ENCODE assay signal across 2 cellular contexts in genomic region chr12:52895726-52896189, GRCh38.
TF ChIP-seq lines count a peak whose summit lies in the region.

No MANE protein-coding gene starts in this region.

TF ChIP-seq in A549, 52 proteins besides CTCF, POLR2A, EP300 and RAD21 (continues in another document):
- no peak for TF ChIP-seq CBX8 (IDR thresholded peaks at IDR 0.05)
- TF ChIP-seq MAZ (IDR thresholded peaks at IDR 0.05; ENCODE audit: borderline replicate concordance, low read depth, low read length) = no peak
- no peak for TF ChIP-seq PHF8 (IDR thresholded peaks at IDR 0.05; ENCODE audit: borderline replicate concordance, low read depth)
- TF ChIP-seq SMC3 (IDR thresholded peaks at IDR 0.05) = no peak
- TF ChIP-seq, protein P1, sequence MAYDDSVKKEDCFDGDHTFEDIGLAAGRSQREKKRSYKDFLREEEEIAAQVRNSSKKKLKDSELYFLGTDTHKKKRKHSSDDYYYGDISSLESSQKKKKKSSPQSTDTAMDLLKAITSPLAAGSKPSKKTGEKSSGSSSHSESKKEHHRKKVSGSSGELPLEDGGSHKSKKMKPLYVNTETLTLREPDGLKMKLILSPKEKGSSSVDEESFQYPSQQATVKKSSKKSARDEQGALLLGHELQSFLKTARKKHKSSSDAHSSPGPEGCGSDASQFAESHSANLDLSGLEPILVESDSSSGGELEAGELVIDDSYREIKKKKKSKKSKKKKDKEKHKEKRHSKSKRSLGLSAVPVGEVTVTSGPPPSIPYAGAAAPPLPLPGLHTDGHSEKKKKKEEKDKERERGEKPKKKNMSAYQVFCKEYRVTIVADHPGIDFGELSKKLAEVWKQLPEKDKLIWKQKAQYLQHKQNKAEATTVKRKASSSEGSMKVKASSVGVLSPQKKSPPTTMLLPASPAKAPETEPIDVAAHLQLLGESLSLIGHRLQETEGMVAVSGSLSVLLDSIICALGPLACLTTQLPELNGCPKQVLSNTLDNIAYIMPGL (CRISPR knock-in tag; IDR thresholded peaks at IDR 0.05; ENCODE audit: borderline replicate concordance) = 0 out of 2 replicates have a peak, but pooled peaks have one; percentile 17
- TF ChIP-seq, protein P2, sequence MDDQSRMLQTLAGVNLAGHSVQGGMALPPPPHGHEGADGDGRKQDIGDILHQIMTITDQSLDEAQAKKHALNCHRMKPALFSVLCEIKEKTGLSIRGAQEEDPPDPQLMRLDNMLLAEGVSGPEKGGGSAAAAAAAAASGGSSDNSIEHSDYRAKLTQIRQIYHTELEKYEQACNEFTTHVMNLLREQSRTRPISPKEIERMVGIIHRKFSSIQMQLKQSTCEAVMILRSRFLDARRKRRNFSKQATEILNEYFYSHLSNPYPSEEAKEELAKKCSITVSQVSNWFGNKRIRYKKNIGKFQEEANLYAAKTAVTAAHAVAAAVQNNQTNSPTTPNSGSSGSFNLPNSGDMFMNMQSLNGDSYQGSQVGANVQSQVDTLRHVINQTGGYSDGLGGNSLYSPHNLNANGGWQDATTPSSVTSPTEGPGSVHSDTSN (IDR thresholded peaks at IDR 0.05) = no peak; the same call in 1 of the 2 replicates
- TF ChIP-seq RNF2 (IDR thresholded peaks at IDR 0.05; ENCODE audit: borderline replicate concordance, low read depth) = no peak
- TF ChIP-seq FOSL2 (IDR thresholded peaks at IDR 0.05) = no peak
- TF ChIP-seq FOSL2 (CRISPR knock-in tag; IDR thresholded peaks at IDR 0.05) = no peak
- TF ChIP-seq SREBF2 (IDR thresholded peaks at IDR 0.05) = no peak
- no peak for TF ChIP-seq ZNF302 (CRISPR knock-in tag; IDR thresholded peaks at IDR 0.05)
- no peak for TF ChIP-seq MAFK (IDR thresholded peaks at IDR 0.05; ENCODE audit: partially characterized antibody)
- no peak for TF ChIP-seq CBX2 (IDR thresholded peaks at IDR 0.05; ENCODE audit: borderline replicate concordance, low read depth)
- no peak for TF ChIP-seq BHLHE40 (IDR thresholded peaks at IDR 0.05; ENCODE audit: low read depth, low read length)
- no peak for TF ChIP-seq RARB (CRISPR knock-in tag; IDR thresholded peaks at IDR 0.05)
- 0 out of 2 replicates have a peak, but pooled peaks have one; percentile 50 for TF ChIP-seq E2F6 (IDR thresholded peaks at IDR 0.05; ENCODE audit: borderline replicate concordance, low read depth)
- no peak for TF ChIP-seq KDM1A (IDR thresholded peaks at IDR 0.05; ENCODE audit: low read depth)
- peak; percentile 52; the same call in 1 of the 2 replicates for TF ChIP-seq EHF (CRISPR knock-in tag; IDR thresholded peaks at IDR 0.05)
- TF ChIP-seq FOXS1 (CRISPR knock-in tag; IDR thresholded peaks at IDR 0.05) = no peak
- no peak for TF ChIP-seq RCOR1 (IDR thresholded peaks at IDR 0.05; ENCODE audit: low read depth, low read length)
- TF ChIP-seq ZFP36 (IDR thresholded peaks at IDR 0.05; ENCODE audit: borderline replicate concordance, partially characterized antibody) = no peak
- no peak for TF ChIP-seq GATA3 (IDR thresholded peaks at IDR 0.05; ENCODE audit: borderline replicate concordance)
- peak in 1 of 2 experiments; percentile 40; a peak in 1 of 5 replicates for TF ChIP-seq JUN (IDR thresholded peaks at IDR 0.05)
- no peak for TF ChIP-seq REST (IDR thresholded peaks at IDR 0.05)
- TF ChIP-seq, protein P3, sequence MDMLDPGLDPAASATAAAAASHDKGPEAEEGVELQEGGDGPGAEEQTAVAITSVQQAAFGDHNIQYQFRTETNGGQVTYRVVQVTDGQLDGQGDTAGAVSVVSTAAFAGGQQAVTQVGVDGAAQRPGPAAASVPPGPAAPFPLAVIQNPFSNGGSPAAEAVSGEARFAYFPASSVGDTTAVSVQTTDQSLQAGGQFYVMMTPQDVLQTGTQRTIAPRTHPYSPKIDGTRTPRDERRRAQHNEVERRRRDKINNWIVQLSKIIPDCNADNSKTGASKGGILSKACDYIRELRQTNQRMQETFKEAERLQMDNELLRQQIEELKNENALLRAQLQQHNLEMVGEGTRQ (IDR thresholded peaks at IDR 0.05) = no peak

TF ChIP-seq in K562, 482 proteins besides CTCF, POLR2A, EP300 and RAD21:
- TF ChIP-seq XRCC3 (IDR thresholded peaks at IDR 0.05) (no peak), PTRF (tag; IDR thresholded peaks at IDR 0.05) (no peak), HDAC3 (IDR thresholded peaks at IDR 0.05; ENCODE audit: borderline replicate concordance, partially characterized antibody) (no peak), EGR1 (conservative IDR thresholded peaks at IDR 0.05) (no peak), TFAM (CRISPR knock-in tag; conservative IDR thresholded peaks at IDR 0.05) (no peak), RBFOX2 (IDR thresholded peaks at IDR 0.05; ENCODE audit: low read depth, low read length) (peak; percentile 52), LCOR (CRISPR knock-in tag; IDR thresholded peaks at IDR 0.05) (no peak), POLR2G (IDR thresholded peaks at IDR 0.05; ENCODE audit: low read depth, low read length) (peak; percentile 54), SIN3A (IDR thresholded peaks at IDR 0.05; ENCODE audit: borderline replicate concordance in 2 of 2, control insufficient read depth in 1 of 2, low read depth in 2 of 2, low read length in 2 of 2) (peak in 1 of 2 experiments; percentile 30; a peak in 1 of 4 replicates), CUX1 (CRISPR knock-in tag; IDR thresholded peaks at IDR 0.05) (no peak), ZNF589 (CRISPR knock-in tag; IDR thresholded peaks at IDR 0.05; ENCODE audit: low read depth) (no peak), SMAD4 (CRISPR knock-in tag; conservative IDR thresholded peaks at IDR 0.05) (no peak), RBM39 (optimal IDR thresholded peaks at IDR 0.05; ENCODE audit: low read depth, low read length) (no peak), MTF1 (CRISPR knock-in tag; IDR thresholded peaks at IDR 0.05; ENCODE audit: borderline replicate concordance) (no peak)
